In the genomic region with DNA sequence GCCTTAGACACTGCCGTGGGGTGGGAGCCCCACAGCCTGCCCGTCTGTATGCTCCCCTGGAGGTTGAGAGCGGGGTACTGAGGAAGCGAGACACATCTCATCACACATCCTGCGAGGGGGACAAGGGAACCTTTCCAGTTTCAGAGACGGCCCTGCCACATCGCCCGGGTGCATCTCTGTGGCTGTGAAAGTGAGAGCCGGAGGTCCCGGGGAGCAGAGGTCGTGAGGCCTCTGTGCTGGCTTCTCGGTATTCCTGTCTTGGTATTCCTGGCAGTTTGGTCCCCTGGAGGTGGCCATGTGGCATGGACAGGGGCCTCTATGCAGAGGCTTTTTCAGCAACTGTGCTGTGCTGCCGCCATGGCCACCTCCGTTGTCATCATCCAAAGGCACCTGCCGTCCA, we compare ENCODE assay signal across 12 cellular contexts. TPM values are rescaled to one million over a fixed set of nuclear protein-coding genes. Genes with fewer than 3 reads are reported as not detected.
"Had no signal": no experiment of that assay in that cellular context is flagged by ENCODE, and none has a peak within 500 bp of the region (broad histone marks: within the 10 kb centered on the region; RNA-seq: fewer than 3 reads in every experiment).

No MANE protein-coding gene starts in this region.

- FAIRE-seq: HepG2 had no signal

- H3K36me3 ChIP-seq: HAP-1 had no signal

- H3K36me3 Mint-ChIP-seq: IgD-negative memory B cell had no signal

- H3K27ac Mint-ChIP-seq: HFFc6 had no signal

- H2AFZ ChIP-seq: GM23248 had no signal

- H3K4me1 Mint-ChIP-seq: IgD-negative memory B cell had no signal

- H3K4me1 ChIP-seq: HAP-1 had no signal

- H3K27ac ChIP-seq: GM23248, HL-60, KMS-11 had no signal

- H3K9ac ChIP-seq: GM23248, KMS-11 had no signal

- H3K9me3 ChIP-seq: HAP-1 had no signal

- ATAC-seq: HCT116, HepG2 had no signal

- DNase-seq: GM23248, GOT3, HFFc6, KBM-7 had no signal

- H3K9me3 Mint-ChIP-seq: HFFc6, IgD-negative memory B cell had no signal

- H3K4me3 ChIP-seq: GM23248, HAP-1 had no signal

- H3K4me2 ChIP-seq: KMS-11 had no signal

- H3K27me3 Mint-ChIP-seq: IgD-negative memory B cell had no signal

- H3K4me3 Mint-ChIP-seq: HFFc6, IgD-negative memory B cell had no signal

RNA-seq across cellular contexts. Expression of a gene that starts 30.8 kb away (rescaled TPM):
- total RNA-seq: GM23248, H4, HepG2, HFFc6, HT1080 had no signal
- polyA plus RNA-seq: GM23248, HepG2, IgD-negative memory B cell had no signal
